ENCODE assay signal across 8 cellular contexts in genomic region chr14:102140027-102140749, GRCh38. TPM values are rescaled to one million over a fixed set of nuclear protein-coding genes. Genes with fewer than 3 reads are reported as not detected.
DNase-seq lines count a peak whose midpoint lies in the region; ATAC-seq lines count a peak whose summit lies in the region.

No MANE protein-coding gene starts in this region.

- peak overlapping the region; percentile 88 for H2BK5ac ChIP-seq in mesendoderm (ENCODE audit: low read length)

- WGBS in HUES64, result 1% methylated on average over 48 of the region's 48 CpGs
- WGBS in mesendoderm (ENCODE audit: extremely low coverage, insufficient coverage, low lambda C conversion rate), result no CpG with 5 or more reads among the region's 48 CpGs

- H3K9ac ChIP-seq in HUES64 (ENCODE audit: low read depth, low read length), result peak overlapping the region; percentile 85
- H3K9ac ChIP-seq in mesendoderm (ENCODE audit: low read length), result peak overlapping the region; percentile 99

- peaks cover 27% of the 10 kb centered on the region for H3K79me2 ChIP-seq in mesendoderm (ENCODE audit: control insufficient read depth, insufficient read depth, low read length)

- peak; percentile 16 for ATAC-seq in GM21423 (IDR thresholded peaks at IDR 0.05; ENCODE audit: unreplicated experiment)

- H3K56ac ChIP-seq in mesendoderm (ENCODE audit: low read length), result peak overlapping the region; percentile 99

- H3K27ac ChIP-seq in HUES64 (ENCODE audit: low read depth, low read length) (peak overlapping the region; percentile 55), mesendoderm (ENCODE audit: low read depth, low read length) (peak overlapping the region; percentile 29)

- H4K8ac ChIP-seq in mesendoderm (ENCODE audit: low read depth, low read length), result no peak overlapping the region

- H3K27me3 ChIP-seq in HUES64 (ENCODE audit: insufficient read depth, low read length), result no peaks in the 10 kb centered on the region
- H3K27me3 ChIP-seq in mesendoderm (ENCODE audit: insufficient read depth, low read length, poor library complexity), result no peaks in the 10 kb centered on the region

- peak overlapping the region; percentile 92 for H3K4me2 ChIP-seq in mesendoderm (ENCODE audit: low read length)

- H4K5ac ChIP-seq in mesendoderm (ENCODE audit: low read length), result no peak overlapping the region

- DNase-seq in DMS53 treated with DMSO at 0.1 percent for 48 hours (lab: John Stamatoyannopoulos, UW; ENCODE audit: unreplicated experiment) (peak; percentile 2), mesendoderm (peak; percentile 54), H4 (ENCODE audit: low spot score) (no peak)
- DNase-seq in activated CD4-positive, alpha-beta T cell treated with anti-CD3 and anti-CD28 coated beads, Interleukin-2, amount 50 U/mL, for 1 hour, result peak; percentile 24
- DNase-seq in effector CD8-positive, alpha-beta T cell (lab: John Stamatoyannopoulos, UW), result peak; percentile 17
- peak; percentile 12 for DNase-seq in stimulated activated CD8-positive, alpha-beta memory T cell treated with anti-CD3 and anti-CD28 coated beads, Interleukin-7, amount 100 ng/mL, for 24 hours (ENCODE audit: low read depth)

- H2BK120ac ChIP-seq in mesendoderm (ENCODE audit: low read depth, low read length), result no peak overlapping the region

- H2AK5ac ChIP-seq in mesendoderm (ENCODE audit: low read length), result no peak overlapping the region

- no peak overlapping the region for H2BK15ac ChIP-seq in mesendoderm (replicated peaks; ENCODE audit: low read depth)

- H3K9me3 ChIP-seq in HUES64 (ENCODE audit: insufficient read depth, low read depth, low read length), result no peaks in the 10 kb centered on the region

- H3K4me3 ChIP-seq in HUES64 (ENCODE audit: low read length), result peak overlapping the region; percentile 88
- peak overlapping the region; percentile 100 for H3K4me3 ChIP-seq in mesendoderm (ENCODE audit: low read length)

- H3K23ac ChIP-seq in mesendoderm (ENCODE audit: low read length), result peak overlapping the region; percentile 89

- peak overlapping the region; percentile 63 for H3K18ac ChIP-seq in mesendoderm (ENCODE audit: low read length)

- H3K4me1 ChIP-seq in HUES64 (ENCODE audit: insufficient read depth, low read length), result peaks cover 25% of the 10 kb centered on the region
- peaks cover 2% of the 10 kb centered on the region for H3K4me1 ChIP-seq in mesendoderm (ENCODE audit: control insufficient read depth, low read depth, low read length)

- H3K36me3 ChIP-seq in HUES64 (ENCODE audit: insufficient read depth, low read length) (no peaks in the 10 kb centered on the region), mesendoderm (ENCODE audit: control insufficient read depth, insufficient read depth, low read length) (no peaks in the 10 kb centered on the region)

- H3K4ac ChIP-seq in mesendoderm (ENCODE audit: low read depth, low read length), result peak overlapping the region; percentile 77

- peaks cover 9% of the 10 kb centered on the region for H3K79me1 ChIP-seq in mesendoderm (ENCODE audit: low read length)

RNA-seq across cellular contexts. Expression of gene WDR20, which starts 0.5 kb away (rescaled TPM):
- 16.1 TPM for polyA plus RNA-seq in HUES64 (2013, experiment 1 of 2)
- polyA plus RNA-seq in HUES64 (2013, experiment 2 of 2), result 18.7 TPM
- polyA plus RNA-seq in mesendoderm (2013, experiment 1 of 2), result 15.4 TPM
- polyA plus RNA-seq in mesendoderm (2013, experiment 2 of 2), result 14.5 TPM
- 10.7 and 20.3 TPM in 2 replicates for total RNA-seq in H4 (2014; rRNA removed; shearing (Covaris generic))

RNA-seq across cellular contexts. Expression of gene HSP90AA1, which starts 53.3 kb away (rescaled TPM):
- polyA plus RNA-seq in HUES64 (2013, experiment 1 of 2), result 836 TPM
- 789 TPM for polyA plus RNA-seq in HUES64 (2013, experiment 2 of 2)
- polyA plus RNA-seq in mesendoderm (2013, experiment 1 of 2), result 1,232 TPM
- 1,230 TPM for polyA plus RNA-seq in mesendoderm (2013, experiment 2 of 2)
- total RNA-seq in H4 (2014; rRNA removed; shearing (Covaris generic)), result 518 and 574 TPM in 2 replicates
